In the genomic region with DNA sequence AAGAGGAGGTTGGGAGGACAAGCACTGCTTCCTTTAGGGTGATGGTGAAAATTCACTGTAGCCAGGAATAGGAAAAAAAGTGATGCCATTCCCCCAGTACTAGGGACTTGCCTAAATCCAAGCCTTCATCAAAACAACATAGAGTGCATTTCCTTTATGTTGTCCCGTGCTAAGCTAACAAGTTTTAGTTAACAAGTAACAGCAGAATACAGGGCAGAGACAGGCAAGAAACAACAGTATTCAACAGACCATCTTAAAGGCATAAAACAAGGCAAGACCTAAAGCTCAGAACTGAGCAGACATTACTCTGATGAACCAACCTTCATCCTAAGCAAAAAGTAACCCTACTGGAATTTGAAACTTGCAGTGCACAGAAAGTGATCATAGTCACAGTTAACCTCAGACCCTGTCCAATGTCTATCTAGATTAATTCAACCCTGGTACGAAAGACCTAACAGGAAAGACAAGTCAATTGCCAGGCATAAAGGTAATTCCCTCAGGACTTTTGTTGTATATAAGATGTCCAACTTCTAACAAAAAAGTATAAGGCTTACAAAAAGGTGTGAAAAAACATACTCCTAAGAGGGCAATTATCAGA, we compare ENCODE assay signal across 17 cellular contexts. TPM values are rescaled to one million over a fixed set of nuclear protein-coding genes. Genes with fewer than 3 reads are reported as not detected.
DNase-seq lines count a peak whose midpoint lies in the region; ATAC-seq and TF ChIP-seq lines count a peak whose summit lies in the region.
"Had no signal": no experiment of that assay in that cellular context is flagged by ENCODE, and none has a peak within 500 bp of the region (broad histone marks: within the 10 kb centered on the region; RNA-seq: fewer than 3 reads in every experiment).

No MANE protein-coding gene starts in this region.

- no peak overlapping the region for H3K23ac ChIP-seq in mesenchymal stem cell (ENCODE audit: low read length in 2 of 2)

- no peaks in the 10 kb centered on the region for H3K27me3 Mint-ChIP-seq in activated naive CD4-positive, alpha-beta T cell treated with anti-CD3 and anti-CD28 coated beads, Interleukin-2, amount 50 U/mL, for 24 hours
- peaks cover 4% of the 10 kb centered on the region for H3K27me3 Mint-ChIP-seq in activated naive CD4-positive, alpha-beta T cell treated with anti-CD3 and anti-CD28 coated beads, Interleukin-2, amount 10 ng/mL, durations not matched to agents 7 days and 5 days
- H3K27me3 Mint-ChIP-seq in GM23338 (ENCODE audit: insufficient read depth, low read depth, poor library complexity) = peaks cover 4% of the 10 kb centered on the region

- DNase-seq in activated naive CD4-positive, alpha-beta T cell treated with anti-CD3 and anti-CD28 coated beads, Interleukin-2, amount 10 ng/mL, durations not matched to agents 7 days and 5 days = no peak
- DNase-seq in GM23338 (ENCODE audit: low spot score) (no peak), mesenchymal stem cell (no peak), mucosa of gallbladder (ENCODE audit: low spot score) (no peak)
- DNase-seq in activated CD8-positive, alpha-beta memory T cell treated with anti-CD3 and anti-CD28 coated beads, Interleukin-2, amount 50 U/mL, for 4 hours = no peak
- DNase-seq: 8988T; ACHN; CD4-positive, CD25-positive, alpha-beta regulatory T cell; DMS153; DMS79 treated with DMSO at 0.1 percent for 48 hours; EL; HCEC 1CT; HFFc6; IMR-90 had no signal

- CTCF ChIA-PET in activated naive CD4-positive, alpha-beta T cell treated with anti-CD3 and anti-CD28 coated beads, Interleukin-2, amount 10 ng/mL, durations not matched to agents 7 days and 5 days (lab: Charles Lee) = no interaction called here

- no peaks in the 10 kb centered on the region for H3K36me3 ChIP-seq in GM23338 (ENCODE audit: insufficient read depth)
- no peaks in the 10 kb centered on the region for H3K36me3 ChIP-seq in mesenchymal stem cell (ENCODE audit: control insufficient read depth in 1 of 2, insufficient read depth in 2 of 2, low read depth in 1 of 2, low read length in 2 of 2)
- H3K36me3 ChIP-seq: BLaER1 treated with 17β-estradiol and CSF1 and Interleukin-3, amounts not matched to agents 10 nM and 100 nM had no signal

- no peaks in the 10 kb centered on the region for H3K36me3 Mint-ChIP-seq in activated naive CD4-positive, alpha-beta T cell treated with anti-CD3 and anti-CD28 coated beads, Interleukin-2, amount 50 U/mL, for 24 hours
- no peaks in the 10 kb centered on the region for H3K36me3 Mint-ChIP-seq in activated naive CD4-positive, alpha-beta T cell treated with anti-CD3 and anti-CD28 coated beads, Interleukin-2, amount 10 ng/mL, durations not matched to agents 7 days and 5 days
- no peaks in the 10 kb centered on the region for H3K36me3 Mint-ChIP-seq in GM23338 (ENCODE audit: low read depth)
- H3K36me3 Mint-ChIP-seq: CD4-positive, CD25-positive, alpha-beta regulatory T cell had no signal

- no peak overlapping the region for H2BK5ac ChIP-seq in mesenchymal stem cell (ENCODE audit: low read depth, low read length, poor library complexity, severe bottlenecking)

- no peaks in the 10 kb centered on the region for H3K79me1 ChIP-seq in mesenchymal stem cell (replicated peaks; ENCODE audit: low read length, poor library complexity, severe bottlenecking)

- no peaks in the 10 kb centered on the region for H3F3A ChIP-seq in GM23338 (replicated peaks; ENCODE audit: low read depth)

- no peak for TF ChIP-seq CTCF in GM23338 (conservative IDR thresholded peaks at IDR 0.05; ENCODE audit: low read depth in 2 of 2)

- H2AFZ ChIP-seq in GM23338 = peak overlapping the region; percentile 21; the same call in 1 of the 2 replicates
- no peak overlapping the region for H2AFZ ChIP-seq in mesenchymal stem cell (ENCODE audit: low read depth, low read length)

- H3K4me2 ChIP-seq in GM23338 = no peak overlapping the region
- no peak overlapping the region for H3K4me2 ChIP-seq in mesenchymal stem cell (ENCODE audit: low read length, poor library complexity, severe bottlenecking)
- H3K4me2 ChIP-seq: BLaER1 treated with 17β-estradiol and CSF1 and Interleukin-3, amounts not matched to agents 10 nM and 100 nM had no signal

- no peak overlapping the region for H3K18ac ChIP-seq in mesenchymal stem cell (ENCODE audit: low read depth in 1 of 2, low read length in 2 of 2)

- no peak overlapping the region for H4K8ac ChIP-seq in mesenchymal stem cell (ENCODE audit: low read length)

- H3K14ac ChIP-seq in mesenchymal stem cell (ENCODE audit: low read length in 2 of 2) = peak overlapping the region in 1 of 2 experiments; percentile 57

- H3K4me3 ChIP-seq in GM23338 = no peak overlapping the region
- no peak overlapping the region for H3K4me3 ChIP-seq in mesenchymal stem cell (ENCODE audit: insufficient read depth in 1 of 2, low read depth in 1 of 2, low read length in 2 of 2)
- H3K4me3 ChIP-seq: BLaER1 treated with 17β-estradiol and CSF1 and Interleukin-3, amounts not matched to agents 10 nM and 100 nM had no signal

- no peak overlapping the region for H4K91ac ChIP-seq in mesenchymal stem cell (ENCODE audit: low read length)

- H2AK5ac ChIP-seq in mesenchymal stem cell (ENCODE audit: low read length, severe bottlenecking) = no peak overlapping the region

- H3K4me1 ChIP-seq in GM23338 (ENCODE audit: insufficient read depth) (no peaks in the 10 kb centered on the region), mesenchymal stem cell (ENCODE audit: control insufficient read depth, insufficient read depth, low read depth, low read length) (no peaks in the 10 kb centered on the region)

- no peaks in the 10 kb centered on the region for H3K79me2 ChIP-seq in GM23338 (replicated peaks; ENCODE audit: insufficient read depth)

- H3K9me3 ChIP-seq in mesenchymal stem cell (ENCODE audit: control insufficient read depth, low read length) = no peaks in the 10 kb centered on the region

- H3K27me3 ChIP-seq in GM23338 (ENCODE audit: insufficient read depth) (no peaks in the 10 kb centered on the region), mesenchymal stem cell (ENCODE audit: control insufficient read depth in 1 of 2, insufficient read depth in 1 of 2, low read length in 2 of 2) (no peaks in the 10 kb centered on the region)
- H3K27me3 ChIP-seq: BLaER1 treated with 17β-estradiol and CSF1 and Interleukin-3, amounts not matched to agents 10 nM and 100 nM had no signal

- no peak overlapping the region for H2BK15ac ChIP-seq in mesenchymal stem cell (ENCODE audit: low read depth, poor library complexity, severe bottlenecking)

- H3K9me3 Mint-ChIP-seq in activated naive CD4-positive, alpha-beta T cell treated with anti-CD3 and anti-CD28 coated beads, Interleukin-2, amount 50 U/mL, for 24 hours = no peaks in the 10 kb centered on the region
- no peaks in the 10 kb centered on the region for H3K9me3 Mint-ChIP-seq in activated naive CD4-positive, alpha-beta T cell treated with anti-CD3 and anti-CD28 coated beads, Interleukin-2, amount 10 ng/mL, durations not matched to agents 7 days and 5 days
- no peaks in the 10 kb centered on the region for H3K9me3 Mint-ChIP-seq in GM23338
- H3K9me3 Mint-ChIP-seq: HFFc6 had no signal

- no peak overlapping the region for H3K4me3 Mint-ChIP-seq in activated naive CD4-positive, alpha-beta T cell treated with anti-CD3 and anti-CD28 coated beads, Interleukin-2, amount 50 U/mL, for 24 hours
- H3K4me3 Mint-ChIP-seq in activated naive CD4-positive, alpha-beta T cell treated with anti-CD3 and anti-CD28 coated beads, Interleukin-2, amount 10 ng/mL, durations not matched to agents 7 days and 5 days = no peak overlapping the region
- H3K4me3 Mint-ChIP-seq in GM23338 = no peak overlapping the region
- H3K4me3 Mint-ChIP-seq: CD4-positive, CD25-positive, alpha-beta regulatory T cell; HFFc6 had no signal

- H3K4ac ChIP-seq in mesenchymal stem cell (ENCODE audit: low read depth in 1 of 2, low read length in 2 of 2) = no peak overlapping the region

- ATAC-seq in GM23338 (no peak), HG03520 (IDR thresholded peaks at IDR 0.05; ENCODE audit: unreplicated experiment) (no peak)

- 87% methylated on average over 1 of the region's 2 CpGs for WGBS in mesenchymal stem cell

- H3K27ac Mint-ChIP-seq in activated naive CD4-positive, alpha-beta T cell treated with anti-CD3 and anti-CD28 coated beads, Interleukin-2, amount 50 U/mL, for 24 hours = peak overlapping the region; percentile 61
- no peak overlapping the region for H3K27ac Mint-ChIP-seq in activated naive CD4-positive, alpha-beta T cell treated with anti-CD3 and anti-CD28 coated beads, Interleukin-2, amount 10 ng/mL, durations not matched to agents 7 days and 5 days
- H3K27ac Mint-ChIP-seq in GM23338 = no peak overlapping the region
- H3K27ac Mint-ChIP-seq: HFFc6 had no signal

- H3K27ac ChIP-seq in GM23338 (ENCODE audit: low read depth) = no peak overlapping the region
- peak overlapping the region; percentile 18 for H3K27ac ChIP-seq in mesenchymal stem cell (ENCODE audit: low read length, poor library complexity, severe bottlenecking)
- H3K27ac ChIP-seq: BLaER1 treated with 17β-estradiol and CSF1 and Interleukin-3, amounts not matched to agents 10 nM and 100 nM had no signal

- H3K9ac ChIP-seq in mesenchymal stem cell (ENCODE audit: low read length) = no peak overlapping the region
- H3K9ac ChIP-seq: BLaER1 treated with 17β-estradiol and CSF1 and Interleukin-3, amounts not matched to agents 10 nM and 100 nM had no signal

- no peaks in the 10 kb centered on the region for H4K20me1 ChIP-seq in GM23338 (replicated peaks; ENCODE audit: insufficient read depth)
- H4K20me1 ChIP-seq: BLaER1 treated with 17β-estradiol and CSF1 and Interleukin-3, amounts not matched to agents 10 nM and 100 nM had no signal

- no peaks in the 10 kb centered on the region for H3K9me2 ChIP-seq in GM23338 (ENCODE audit: insufficient read depth)

- H3K4me1 Mint-ChIP-seq in activated naive CD4-positive, alpha-beta T cell treated with anti-CD3 and anti-CD28 coated beads, Interleukin-2, amount 50 U/mL, for 24 hours = peaks cover 10% of the 10 kb centered on the region
- H3K4me1 Mint-ChIP-seq in activated naive CD4-positive, alpha-beta T cell treated with anti-CD3 and anti-CD28 coated beads, Interleukin-2, amount 10 ng/mL, durations not matched to agents 7 days and 5 days = no peaks in the 10 kb centered on the region
- no peaks in the 10 kb centered on the region for H3K4me1 Mint-ChIP-seq in GM23338
- H3K4me1 Mint-ChIP-seq: CD4-positive, CD25-positive, alpha-beta regulatory T cell had no signal

- H2BK12ac ChIP-seq in mesenchymal stem cell (ENCODE audit: low read length in 2 of 2) = no peak overlapping the region

- H2BK120ac ChIP-seq in mesenchymal stem cell (ENCODE audit: low read depth, low read length) = no peak overlapping the region

RNA-seq across cellular contexts. Expression of a gene that starts 34.4 kb away (rescaled TPM):
- 60.8 and 67.4 TPM in 2 replicates for total RNA-seq in GM23338 (2014; rRNA removed; shearing (Covaris generic))
- 36.4 and 37.4 TPM in 2 replicates for polyA plus RNA-seq in GM23338 (2016; fragmentation: Nextera tagmentation; extraction: Ambion mirVana)
- polyA plus RNA-seq in mesenchymal stem cell (2013, experiment 1 of 2) = 125 TPM
- 124 TPM for polyA plus RNA-seq in mesenchymal stem cell (2013, experiment 2 of 2)
- 72.7 TPM for total RNA-seq in mucosa of gallbladder

RNA-seq across cellular contexts. Expression of a gene that starts 49.3 kb away (rescaled TPM):
- 16.3 and 22.6 TPM in 2 replicates for total RNA-seq in GM23338 (2014; rRNA removed; shearing (Covaris generic))
- polyA plus RNA-seq in GM23338 (2016; fragmentation: Nextera tagmentation; extraction: Ambion mirVana) = 52.3 and 52.8 TPM in 2 replicates
- 22.5 TPM for polyA plus RNA-seq in mesenchymal stem cell (2013, experiment 1 of 2)
- 22.2 TPM for polyA plus RNA-seq in mesenchymal stem cell (2013, experiment 2 of 2)
- total RNA-seq in mucosa of gallbladder = 33.5 TPM
